In genomic region chr7:157279679-157279972, GRCh38 we compare ENCODE assay signal across 1 cellular context.
TF ChIP-seq lines count a peak whose summit lies in the region.

No MANE protein-coding gene starts in this region.

TF ChIP-seq in IMR-90, 13 proteins besides CTCF, POLR2A, EP300 and RAD21 (continued from another document):
- TF ChIP-seq RFX5 (IDR thresholded peaks at IDR 0.05; ENCODE audit: low read depth, low read length) (no peak), SMC3 (IDR thresholded peaks at IDR 0.05; ENCODE audit: low read depth, low read length) (no peak)
